8 cellular contexts compared by ENCODE assay signal in the genomic region with DNA sequence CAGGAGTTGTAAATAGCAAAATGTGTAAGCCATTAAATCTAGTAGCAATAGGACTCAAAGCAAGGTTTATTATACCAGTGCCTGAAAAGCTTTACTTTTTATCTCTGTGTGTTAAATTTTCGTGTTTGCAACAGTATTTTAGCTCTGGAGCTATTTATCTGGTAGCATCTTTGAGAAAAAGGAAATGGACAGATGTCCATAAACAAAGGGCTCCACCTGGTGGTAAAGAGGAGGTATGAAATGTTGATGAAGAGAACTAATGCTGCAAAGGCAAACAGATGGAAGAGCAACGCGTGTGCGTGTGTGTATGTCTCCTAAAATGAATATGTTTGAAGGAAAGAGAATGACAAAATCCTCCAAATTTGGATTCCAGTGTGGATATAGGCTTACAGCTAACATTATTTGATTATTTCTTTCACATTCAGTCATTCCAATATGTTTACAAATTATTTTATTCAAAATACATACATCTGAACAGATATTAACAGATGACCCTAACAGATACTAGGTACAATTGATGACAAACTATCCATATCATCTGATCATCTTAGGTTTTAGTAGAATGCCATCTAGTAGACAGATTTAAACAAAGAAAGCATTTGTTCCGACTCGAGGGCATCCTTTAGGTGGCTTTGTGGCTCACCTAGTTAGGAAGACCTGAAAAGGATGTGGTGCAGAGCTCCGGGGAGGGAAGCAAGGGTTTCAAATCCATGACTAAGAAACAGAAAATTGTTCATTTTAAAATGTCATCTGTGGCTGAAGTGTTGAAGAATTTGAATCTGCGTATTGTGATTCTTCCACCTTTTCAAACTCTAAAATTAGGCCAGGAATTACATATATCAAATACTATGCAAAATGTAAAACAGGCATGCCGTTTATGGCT.
DNase-seq lines count a peak whose midpoint lies in the region; ATAC-seq and TF ChIP-seq lines count a peak whose summit lies in the region.

No MANE protein-coding gene starts in this region.

- TF ChIP-seq CTCF in 22Rv1 (IDR thresholded peaks at IDR 0.05) (peak; percentile 66), WI38 (IDR thresholded peaks at IDR 0.05; ENCODE audit: low read depth, low read length) (peak; percentile 70), heart right ventricle (IDR thresholded peaks at IDR 0.05) (peak; percentile 49 to 88 (median 80)), spleen (IDR thresholded peaks at IDR 0.05 in 8 of 11, conservative IDR thresholded peaks at IDR 0.05 in 3 of 11) (peak; percentile 41 to 82 (median 74))

- peaks cover 0 to 68% (median 36%) of the 10 kb centered on the region in 7 donors for H3K27me3 ChIP-seq in heart right ventricle
- H3K27me3 ChIP-seq in spleen (replicated peaks in 1 of 7) = peaks cover 0 to 25% (median 0%) of the 10 kb centered on the region in 7 donors

- H3K4me3 ChIP-seq in WI38 (ENCODE audit: low read depth, low read length) (no peak overlapping the region), heart right ventricle (no peak overlapping the region), spleen (no peak overlapping the region)

- H3K4me1 ChIP-seq in heart right ventricle = peaks cover 0 to 7% (median 0%) of the 10 kb centered on the region in 9 donors
- H3K4me1 ChIP-seq in spleen = peaks cover 0 to 22% (median 14%) of the 10 kb centered on the region in 6 donors

- no peak overlapping the region for H3K27ac ChIP-seq in 22Rv1
- H3K27ac ChIP-seq in heart right ventricle = no peak overlapping the region
- H3K27ac ChIP-seq in spleen = no peak overlapping the region

- H3K36me3 ChIP-seq in heart right ventricle = no peaks in the 10 kb centered on the region
- no peaks in the 10 kb centered on the region for H3K36me3 ChIP-seq in spleen

- 49 to 64% methylated on average over 9 of the region's 9 CpGs for WGBS in heart right ventricle, 2 donors
- WGBS in spleen, 5 donors = 42 to 52% (median 48%) methylated on average over 9 of the region's 9 CpGs

- no peaks in the 10 kb centered on the region for H3K9me3 ChIP-seq in heart right ventricle
- H3K9me3 ChIP-seq in spleen = no peaks in the 10 kb centered on the region

- intact Hi-C loops in heart right ventricle (cut with DNase I) = loop anchor here (5.0 to 10.0 kb wide), 8 partner anchors 155 to 965 kb away; a partner anchor contains a TSS
- intact Hi-C loops in spleen (cut with DNase I; ENCODE audit: low total_unique reads) = loop anchor here (5.0 to 10.0 kb wide), 2 partner anchors 172 to 525 kb away; a partner anchor contains a TSS

- no peak for TF ChIP-seq POLR2A in spleen (IDR thresholded peaks at IDR 0.05)

- DNase-seq in GDM1 (lab: John Stamatoyannopoulos, UW) (peak; percentile 25), NCI-H2171 (lab: John Stamatoyannopoulos, UW) (peak; percentile 66), heart right ventricle (peak in 1 of 2 donors; percentile 12), spleen (no peak)

- ATAC-seq in HG02981 (IDR thresholded peaks at IDR 0.05; ENCODE audit: unreplicated experiment) = peak; percentile 53
- ATAC-seq in heart right ventricle = peak in 4 of 8 donors; percentile 34 to 62 (median 51)
- no peak for ATAC-seq in GM19023 (IDR thresholded peaks at IDR 0.05; ENCODE audit: unreplicated experiment)
